In genomic region chr6:90015883-90016282, GRCh38 we compare ENCODE assay signal across 23 cellular contexts.
DNase-seq lines count a peak whose midpoint lies in the region; ATAC-seq, FAIRE-seq and TF ChIP-seq lines count a peak whose summit lies in the region.
"Had no signal": no experiment of that assay in that cellular context is flagged by ENCODE, and none has a peak within 500 bp of the region (broad histone marks: within the 10 kb centered on the region; RNA-seq: fewer than 3 reads in every experiment).

No MANE protein-coding gene starts in this region.

- H3K27me3 ChIP-seq in naive thymus-derived CD4-positive, alpha-beta T cell (ENCODE audit: control insufficient read depth in 2 of 2, insufficient read depth in 2 of 2, low read length in 2 of 2): no peaks in the 10 kb centered on the region

- no peaks in the 10 kb centered on the region for H3K9me3 ChIP-seq in naive thymus-derived CD4-positive, alpha-beta T cell (ENCODE audit: control insufficient read depth in 2 of 3, low read length in 3 of 3)
- H3K9me3 ChIP-seq: HAP-1 had no signal

- peaks cover 75% of the 10 kb centered on the region for H3K36me3 Mint-ChIP-seq in activated CD8-positive, alpha-beta T cell treated with anti-CD3 and anti-CD28 coated beads for 36 hours (ENCODE audit: low read depth)
- H3K36me3 Mint-ChIP-seq in activated CD8-positive, alpha-beta T cell treated with anti-CD3 and anti-CD28 coated beads, Interleukin-2, amount 10 ng/mL, durations not matched to agents 7 days and 5 days (ENCODE audit: low read depth): peaks cover 70% of the 10 kb centered on the region
- H3K36me3 Mint-ChIP-seq in stimulated activated naive CD8-positive, alpha-beta T cell treated with anti-CD3 and anti-CD28 coated beads, Interleukin-15, Interleukin-2, amounts not matched to agents 100 ng/mL and 50 ng/mL, for 24 hours (ENCODE audit: low read depth): peaks cover 79% of the 10 kb centered on the region
- peaks cover 5 to 62% (median 48%) of the 10 kb centered on the region in 5 donors for H3K36me3 Mint-ChIP-seq in naive thymus-derived CD4-positive, alpha-beta T cell
- H3K36me3 Mint-ChIP-seq in T-helper 2 cell treated with Interferon-gamma antibody and Interleukin-4, amounts not matched to agents 5 μg/mL and 100 μg/mL, for 36 hours (ENCODE audit: low read depth): peaks cover 42% of the 10 kb centered on the region

- intact Hi-C loops in activated CD8-positive, alpha-beta T cell treated with anti-CD3 and anti-CD28 coated beads for 36 hours (cut with micrococcal nuclease): no loop called here
- intact Hi-C loops in naive thymus-derived CD4-positive, alpha-beta T cell (cut with micrococcal nuclease): no loop called here

- no peak for DNase-seq in activated CD8-positive, alpha-beta T cell treated with anti-CD3 and anti-CD28 coated beads for 36 hours
- no peak for DNase-seq in activated CD8-positive, alpha-beta T cell treated with anti-CD3 and anti-CD28 coated beads, Interleukin-2, amount 10 ng/mL, durations not matched to agents 7 days and 5 days
- DNase-seq in stimulated activated naive CD8-positive, alpha-beta T cell treated with anti-CD3 and anti-CD28 coated beads, Interleukin-15, Interleukin-2, amounts not matched to agents 100 U/mL and 50 U/mL, for 24 hours: no peak
- DNase-seq in naive thymus-derived CD4-positive, alpha-beta T cell: no peak
- no peak for DNase-seq in left lobe of liver (ENCODE audit: low spot score)
- DNase-seq in T-helper 2 cell treated with Interferon-gamma antibody and Interleukin-4, amounts not matched to agents 5 μg/mL and 100 μg/mL, for 36 hours (ENCODE audit: low spot score): no peak
- DNase-seq: 8988T; ACHN; C1 segment of cervical spinal cord; CD4-positive, alpha-beta memory T cell; COR-L47; DMS153; DND-41; GDM1; GOT3; HFFc6 had no signal

- FAIRE-seq in colon (lab: Jason Lieb, UNC): peak; percentile 57
- FAIRE-seq: D721Med, GM12892, GM19239 had no signal

- H3K27me3 Mint-ChIP-seq in activated CD8-positive, alpha-beta T cell treated with anti-CD3 and anti-CD28 coated beads for 36 hours: no peaks in the 10 kb centered on the region
- no peaks in the 10 kb centered on the region for H3K27me3 Mint-ChIP-seq in activated CD8-positive, alpha-beta T cell treated with anti-CD3 and anti-CD28 coated beads, Interleukin-2, amount 10 ng/mL, durations not matched to agents 7 days and 5 days (ENCODE audit: low read depth)
- H3K27me3 Mint-ChIP-seq in stimulated activated naive CD8-positive, alpha-beta T cell treated with anti-CD3 and anti-CD28 coated beads, Interleukin-15, Interleukin-2, amounts not matched to agents 100 ng/mL and 50 ng/mL, for 24 hours: no peaks in the 10 kb centered on the region
- H3K27me3 Mint-ChIP-seq in naive thymus-derived CD4-positive, alpha-beta T cell: no peaks in the 10 kb centered on the region
- no peaks in the 10 kb centered on the region for H3K27me3 Mint-ChIP-seq in T-helper 2 cell treated with Interferon-gamma antibody and Interleukin-4, amounts not matched to agents 5 μg/mL and 100 μg/mL, for 36 hours (ENCODE audit: low read depth)
- H3K27me3 Mint-ChIP-seq: CD4-positive, alpha-beta memory T cell had no signal

- peaks cover 0 to 8% of the 10 kb centered on the region in 2 donors for H3K4me1 ChIP-seq in naive thymus-derived CD4-positive, alpha-beta T cell (ENCODE audit: control insufficient read depth in 2 of 2, insufficient read depth in 2 of 2, low read length in 2 of 2)
- H3K4me1 ChIP-seq: HAP-1 had no signal

- H3K27ac Mint-ChIP-seq in activated CD8-positive, alpha-beta T cell treated with anti-CD3 and anti-CD28 coated beads for 36 hours: peak overlapping the region; percentile 55
- no peak overlapping the region for H3K27ac Mint-ChIP-seq in activated CD8-positive, alpha-beta T cell treated with anti-CD3 and anti-CD28 coated beads, Interleukin-2, amount 10 ng/mL, durations not matched to agents 7 days and 5 days
- peak overlapping the region; percentile 57 for H3K27ac Mint-ChIP-seq in stimulated activated naive CD8-positive, alpha-beta T cell treated with anti-CD3 and anti-CD28 coated beads, Interleukin-15, Interleukin-2, amounts not matched to agents 100 ng/mL and 50 ng/mL, for 24 hours
- H3K27ac Mint-ChIP-seq in naive thymus-derived CD4-positive, alpha-beta T cell: peak overlapping the region in 7 of 9 donors; percentile 14 to 84 (median 71)
- H3K27ac Mint-ChIP-seq in T-helper 2 cell treated with Interferon-gamma antibody and Interleukin-4, amounts not matched to agents 5 μg/mL and 100 μg/mL, for 36 hours: no peak overlapping the region
- H3K27ac Mint-ChIP-seq: HFFc6 had no signal

- no peak overlapping the region for H3K27ac ChIP-seq in naive thymus-derived CD4-positive, alpha-beta T cell (ENCODE audit: low read depth, low read length)
- H3K27ac ChIP-seq: HL-60 had no signal

- peaks cover 6% of the 10 kb centered on the region for H3K9me3 Mint-ChIP-seq in activated CD8-positive, alpha-beta T cell treated with anti-CD3 and anti-CD28 coated beads for 36 hours
- H3K9me3 Mint-ChIP-seq in activated CD8-positive, alpha-beta T cell treated with anti-CD3 and anti-CD28 coated beads, Interleukin-2, amount 10 ng/mL, durations not matched to agents 7 days and 5 days (ENCODE audit: insufficient read depth): peaks cover 9% of the 10 kb centered on the region
- peaks cover 6% of the 10 kb centered on the region for H3K9me3 Mint-ChIP-seq in stimulated activated naive CD8-positive, alpha-beta T cell treated with anti-CD3 and anti-CD28 coated beads, Interleukin-15, Interleukin-2, amounts not matched to agents 100 ng/mL and 50 ng/mL, for 24 hours
- H3K9me3 Mint-ChIP-seq in naive thymus-derived CD4-positive, alpha-beta T cell: peaks cover 0 to 15% (median 0%) of the 10 kb centered on the region in 11 donors
- H3K9me3 Mint-ChIP-seq in T-helper 2 cell treated with Interferon-gamma antibody and Interleukin-4, amounts not matched to agents 5 μg/mL and 100 μg/mL, for 36 hours: peaks cover 23% of the 10 kb centered on the region
- H3K9me3 Mint-ChIP-seq: HFFc6 had no signal

- H3K4me3 ChIP-seq in naive thymus-derived CD4-positive, alpha-beta T cell (ENCODE audit: low read length): no peak overlapping the region
- H3K4me3 ChIP-seq: HAP-1 had no signal

- peaks cover 0 to 4% (median 0%) of the 10 kb centered on the region in 3 experiments for H3K36me3 ChIP-seq in naive thymus-derived CD4-positive, alpha-beta T cell (ENCODE audit: control insufficient read depth in 2 of 3, insufficient read depth in 3 of 3, low read length in 3 of 3)
- H3K36me3 ChIP-seq: HAP-1 had no signal

- CTCF ChIA-PET in activated CD8-positive, alpha-beta T cell treated with anti-CD3 and anti-CD28 coated beads for 36 hours (lab: Charles Lee): no interaction called here
- CTCF ChIA-PET in activated CD8-positive, alpha-beta T cell treated with anti-CD3 and anti-CD28 coated beads, Interleukin-2, amount 10 ng/mL, durations not matched to agents 7 days and 5 days (lab: Charles Lee): no interaction called here
- CTCF ChIA-PET in naive thymus-derived CD4-positive, alpha-beta T cell (lab: Charles Lee): no interaction called here

- no peak overlapping the region for H3K4me3 Mint-ChIP-seq in activated CD8-positive, alpha-beta T cell treated with anti-CD3 and anti-CD28 coated beads for 36 hours
- H3K4me3 Mint-ChIP-seq in activated CD8-positive, alpha-beta T cell treated with anti-CD3 and anti-CD28 coated beads, Interleukin-2, amount 10 ng/mL, durations not matched to agents 7 days and 5 days: no peak overlapping the region
- no peak overlapping the region for H3K4me3 Mint-ChIP-seq in stimulated activated naive CD8-positive, alpha-beta T cell treated with anti-CD3 and anti-CD28 coated beads, Interleukin-15, Interleukin-2, amounts not matched to agents 100 ng/mL and 50 ng/mL, for 24 hours
- no peak overlapping the region for H3K4me3 Mint-ChIP-seq in naive thymus-derived CD4-positive, alpha-beta T cell
- H3K4me3 Mint-ChIP-seq in T-helper 2 cell treated with Interferon-gamma antibody and Interleukin-4, amounts not matched to agents 5 μg/mL and 100 μg/mL, for 36 hours: no peak overlapping the region
- H3K4me3 Mint-ChIP-seq: HFFc6 had no signal

- no peak for TF ChIP-seq CTCF in activated CD8-positive, alpha-beta T cell treated with anti-CD3 and anti-CD28 coated beads for 36 hours (IDR thresholded peaks at IDR 0.05)

- H3K4me1 Mint-ChIP-seq in activated CD8-positive, alpha-beta T cell treated with anti-CD3 and anti-CD28 coated beads for 36 hours (ENCODE audit: low read depth): peaks cover 47% of the 10 kb centered on the region
- peaks cover 27% of the 10 kb centered on the region for H3K4me1 Mint-ChIP-seq in activated CD8-positive, alpha-beta T cell treated with anti-CD3 and anti-CD28 coated beads, Interleukin-2, amount 10 ng/mL, durations not matched to agents 7 days and 5 days (ENCODE audit: low read depth)
- H3K4me1 Mint-ChIP-seq in stimulated activated naive CD8-positive, alpha-beta T cell treated with anti-CD3 and anti-CD28 coated beads, Interleukin-15, Interleukin-2, amounts not matched to agents 100 ng/mL and 50 ng/mL, for 24 hours (ENCODE audit: low read depth): peaks cover 62% of the 10 kb centered on the region
- peaks cover 19 to 75% (median 65%) of the 10 kb centered on the region in 7 donors for H3K4me1 Mint-ChIP-seq in naive thymus-derived CD4-positive, alpha-beta T cell
- peaks cover 17% of the 10 kb centered on the region for H3K4me1 Mint-ChIP-seq in T-helper 2 cell treated with Interferon-gamma antibody and Interleukin-4, amounts not matched to agents 5 μg/mL and 100 μg/mL, for 36 hours (ENCODE audit: low read depth)

- ATAC-seq in activated CD8-positive, alpha-beta T cell treated with anti-CD3 and anti-CD28 coated beads for 36 hours: no peak
- ATAC-seq in activated CD8-positive, alpha-beta T cell treated with anti-CD3 and anti-CD28 coated beads, Interleukin-2, amount 10 ng/mL, durations not matched to agents 7 days and 5 days: no peak
- ATAC-seq in stimulated activated naive CD8-positive, alpha-beta T cell treated with anti-CD3 and anti-CD28 coated beads, Interleukin-15, Interleukin-2, amounts not matched to agents 100 U/mL and 50 U/mL, for 24 hours: no peak
- no peak for ATAC-seq in naive thymus-derived CD4-positive, alpha-beta T cell
- no peak for ATAC-seq in left lobe of liver

- POLR2A ChIA-PET in activated CD8-positive, alpha-beta T cell treated with anti-CD3 and anti-CD28 coated beads for 36 hours (lab: Charles Lee): no interaction called here
- POLR2A ChIA-PET in activated CD8-positive, alpha-beta T cell treated with anti-CD3 and anti-CD28 coated beads, Interleukin-2, amount 10 ng/mL, durations not matched to agents 7 days and 5 days (lab: Charles Lee): no interaction called here
- POLR2A ChIA-PET in naive thymus-derived CD4-positive, alpha-beta T cell (lab: Charles Lee): no interaction called here

Comparison
In these comparisons a context has a peak if more than half of its experiments do, and no peak if none do; other contexts are left out.
1. H3K27ac Mint-ChIP-seq: peak in activated CD8-positive, alpha-beta T cell treated with anti-CD3 and anti-CD28 coated beads for 36 hours (single experiment), stimulated activated naive CD8-positive, alpha-beta T cell treated with anti-CD3 and anti-CD28 coated beads, Interleukin-15, Interleukin-2, amounts not matched to agents 100 ng/mL and 50 ng/mL, for 24 hours (single experiment) and naive thymus-derived CD4-positive, alpha-beta T cell (7 of 9); none in activated CD8-positive, alpha-beta T cell treated with anti-CD3 and anti-CD28 coated beads, Interleukin-2, amount 10 ng/mL, durations not matched to agents 7 days and 5 days (single experiment) and T-helper 2 cell treated with Interferon-gamma antibody and Interleukin-4, amounts not matched to agents 5 μg/mL and 100 μg/mL, for 36 hours (single experiment).